Comparison of ENCODE assay signal across 22 cellular contexts in the genomic region with DNA sequence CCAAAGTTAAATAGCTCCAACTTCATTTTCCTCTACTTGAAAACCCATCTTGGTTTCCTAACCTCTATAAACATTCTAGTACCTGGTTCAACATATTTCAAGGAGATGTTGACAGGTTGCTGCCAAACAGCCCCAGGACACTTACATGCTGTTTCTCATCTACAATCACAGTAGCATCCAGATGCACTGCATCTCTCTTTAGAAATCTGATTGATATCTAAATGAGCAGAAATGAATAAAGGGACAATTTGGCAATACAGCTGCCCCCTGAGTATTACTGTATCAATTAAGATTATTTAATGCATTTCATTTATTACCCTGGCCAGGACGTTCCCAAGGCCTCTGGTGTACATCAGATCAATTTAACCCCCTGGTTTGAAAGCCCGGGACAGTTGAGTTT.
A peak's percentile ranks its signal among the peaks of the same experiment; 100 is the strongest.
DNase-seq lines count a peak whose midpoint lies in the region; ATAC-seq, FAIRE-seq and TF ChIP-seq lines count a peak whose summit lies in the region.
"Had no signal": no experiment of that assay in that cellular context is flagged by ENCODE, and none has a peak within 500 bp of the region (broad histone marks: within the 10 kb centered on the region; RNA-seq: fewer than 3 reads in every experiment).

No MANE protein-coding gene starts in this region.

- H3K79me2 ChIP-seq in OCI-LY3 (ENCODE audit: low read length) (no peaks in the 10 kb centered on the region), neural cell (replicated peaks; ENCODE audit: insufficient read depth, low read length) (no peaks in the 10 kb centered on the region)

- FAIRE-seq in GM12892 (lab: Jason Lieb, UNC), result peak; percentile 68
- FAIRE-seq: A204.1, G401.6, GM18507, H54 had no signal

- peak; percentile 14 for DNase-seq in BE2C
- no peak for DNase-seq in GM12892 (ENCODE audit: insufficient read length)
- DNase-seq in activated CD4-positive, CD25-positive, alpha-beta regulatory T cell treated with anti-CD3 and anti-CD28 coated beads, Interleukin-2, amount 50 U/mL, for 72 hours, result no peak
- no peak for DNase-seq in AG20443 (ENCODE audit: low spot score)
- DNase-seq in upper lobe of left lung, result no peak
- DNase-seq: ACHN; AML-193; CD4-positive, alpha-beta memory T cell; DMS53; DND-41; HCEC 1CT; IMR-90 had no signal

- H3K36me3 ChIP-seq in BE2C (no peaks in the 10 kb centered on the region), OCI-LY3 (replicated peaks; ENCODE audit: low read depth, low read length) (no peaks in the 10 kb centered on the region), neural cell (ENCODE audit: insufficient read depth, low read length) (no peaks in the 10 kb centered on the region), upper lobe of left lung (no peaks in the 10 kb centered on the region)
- H3K36me3 ChIP-seq: BLaER1 had no signal

- TF ChIP-seq CTCF in BE2C (IDR thresholded peaks at IDR 0.05; ENCODE audit: low read depth, low read length), result no peak
- no peak for TF ChIP-seq CTCF in OCI-LY3 (IDR thresholded peaks at IDR 0.05; ENCODE audit: low read depth, low read length)
- no peak for TF ChIP-seq CTCF in neural cell (IDR thresholded peaks at IDR 0.05; ENCODE audit: poor library complexity, severe bottlenecking)
- TF ChIP-seq CTCF in upper lobe of left lung (IDR thresholded peaks at IDR 0.05), result no peak

- H3K27me3 ChIP-seq in BE2C, result no peaks in the 10 kb centered on the region
- H3K27me3 ChIP-seq in OCI-LY3 (ENCODE audit: low read depth, low read length), result no peaks in the 10 kb centered on the region
- H3K27me3 ChIP-seq in neural cell (ENCODE audit: insufficient read depth, low read depth, low read length), result no peaks in the 10 kb centered on the region
- H3K27me3 ChIP-seq in upper lobe of left lung, result no peaks in the 10 kb centered on the region
- H3K27me3 ChIP-seq: BLaER1 had no signal

- H3F3A ChIP-seq in neural cell (ENCODE audit: insufficient read depth, low read length, poor library complexity, severe bottlenecking), result no peaks in the 10 kb centered on the region

- no peak overlapping the region for H3K27ac ChIP-seq in OCI-LY3 (ENCODE audit: low read length)
- no peak overlapping the region for H3K27ac ChIP-seq in neural cell (ENCODE audit: low read length)
- H3K27ac ChIP-seq in upper lobe of left lung, result no peak overlapping the region
- H3K27ac ChIP-seq: BLaER1, HL-60 had no signal

- H3K4me2 ChIP-seq in OCI-LY3 (ENCODE audit: low read length) (peak overlapping the region; percentile 47), neural cell (ENCODE audit: low read length) (no peak overlapping the region)
- H3K4me2 ChIP-seq: BLaER1, GM23338 had no signal

- no peak for ATAC-seq in upper lobe of left lung (ENCODE audit: low FRiP score in 2 of 2)
- ATAC-seq: GM23338, K562 had no signal

- 84 to 88% methylated on average over 2 of the region's 2 CpGs for WGBS in upper lobe of left lung, 2 donors

- peak; percentile 90 for TF ChIP-seq EP300 in neural cell (conservative IDR thresholded peaks at IDR 0.05; ENCODE audit: poor library complexity, severe bottlenecking)
- no peak for TF ChIP-seq EP300 in upper lobe of left lung (IDR thresholded peaks at IDR 0.05)

- H2AFZ ChIP-seq in OCI-LY3 (ENCODE audit: low read depth, low read length) (0 out of 2 replicates have a peak overlapping the region, but pooled peaks have one; percentile 88), neural cell (ENCODE audit: low read depth, low read length) (no peak overlapping the region)
- H2AFZ ChIP-seq: GM23338 had no signal

- H3K9me3 ChIP-seq in BE2C (no peaks in the 10 kb centered on the region), OCI-LY3 (ENCODE audit: insufficient read depth, low read length) (no peaks in the 10 kb centered on the region), neural cell (ENCODE audit: low read length) (no peaks in the 10 kb centered on the region), upper lobe of left lung (no peaks in the 10 kb centered on the region)
- H3K9me3 ChIP-seq: BLaER1 had no signal

- H3K4me3 ChIP-seq in BE2C (ENCODE audit: low read depth, low read length), result no peak overlapping the region
- no peak overlapping the region for H3K4me3 ChIP-seq in OCI-LY3 (ENCODE audit: low read length)
- no peak overlapping the region for H3K4me3 ChIP-seq in neural cell (ENCODE audit: low read length)
- no peak overlapping the region for H3K4me3 ChIP-seq in upper lobe of left lung
- H3K4me3 ChIP-seq: BLaER1, GM23338, K562 had no signal

- no peak for TF ChIP-seq RAD21 in neural cell (conservative IDR thresholded peaks at IDR 0.05)

- H4K20me1 ChIP-seq in OCI-LY3 (ENCODE audit: insufficient read depth, low read length), result no peaks in the 10 kb centered on the region
- no peaks in the 10 kb centered on the region for H4K20me1 ChIP-seq in neural cell (ENCODE audit: insufficient read depth)
- H4K20me1 ChIP-seq: BLaER1 had no signal

- no peaks in the 10 kb centered on the region for H3K9me2 ChIP-seq in neural cell (ENCODE audit: insufficient read depth, low read length)

- H3K4me1 ChIP-seq in BE2C (peaks cover 32% of the 10 kb centered on the region), OCI-LY3 (ENCODE audit: low read length) (peaks cover 49% of the 10 kb centered on the region), upper lobe of left lung (peaks cover 0 to 12% (median 8%) of the 10 kb centered on the region in 4 donors)

- H3K9ac ChIP-seq in OCI-LY3 (ENCODE audit: low read length) (no peak overlapping the region), neural cell (ENCODE audit: low read length) (no peak overlapping the region)
- H3K9ac ChIP-seq: BLaER1 had no signal

- TF ChIP-seq POLR2A in GM12892 (IDR thresholded peaks at IDR 0.05; ENCODE audit: low read depth, low read length) (no peak), upper lobe of left lung (IDR thresholded peaks at IDR 0.05) (no peak)

TF ChIP-seq in neural cell, 6 proteins besides CTCF, POLR2A, EP300 and RAD21:
- TF ChIP-seq, protein P1, sequence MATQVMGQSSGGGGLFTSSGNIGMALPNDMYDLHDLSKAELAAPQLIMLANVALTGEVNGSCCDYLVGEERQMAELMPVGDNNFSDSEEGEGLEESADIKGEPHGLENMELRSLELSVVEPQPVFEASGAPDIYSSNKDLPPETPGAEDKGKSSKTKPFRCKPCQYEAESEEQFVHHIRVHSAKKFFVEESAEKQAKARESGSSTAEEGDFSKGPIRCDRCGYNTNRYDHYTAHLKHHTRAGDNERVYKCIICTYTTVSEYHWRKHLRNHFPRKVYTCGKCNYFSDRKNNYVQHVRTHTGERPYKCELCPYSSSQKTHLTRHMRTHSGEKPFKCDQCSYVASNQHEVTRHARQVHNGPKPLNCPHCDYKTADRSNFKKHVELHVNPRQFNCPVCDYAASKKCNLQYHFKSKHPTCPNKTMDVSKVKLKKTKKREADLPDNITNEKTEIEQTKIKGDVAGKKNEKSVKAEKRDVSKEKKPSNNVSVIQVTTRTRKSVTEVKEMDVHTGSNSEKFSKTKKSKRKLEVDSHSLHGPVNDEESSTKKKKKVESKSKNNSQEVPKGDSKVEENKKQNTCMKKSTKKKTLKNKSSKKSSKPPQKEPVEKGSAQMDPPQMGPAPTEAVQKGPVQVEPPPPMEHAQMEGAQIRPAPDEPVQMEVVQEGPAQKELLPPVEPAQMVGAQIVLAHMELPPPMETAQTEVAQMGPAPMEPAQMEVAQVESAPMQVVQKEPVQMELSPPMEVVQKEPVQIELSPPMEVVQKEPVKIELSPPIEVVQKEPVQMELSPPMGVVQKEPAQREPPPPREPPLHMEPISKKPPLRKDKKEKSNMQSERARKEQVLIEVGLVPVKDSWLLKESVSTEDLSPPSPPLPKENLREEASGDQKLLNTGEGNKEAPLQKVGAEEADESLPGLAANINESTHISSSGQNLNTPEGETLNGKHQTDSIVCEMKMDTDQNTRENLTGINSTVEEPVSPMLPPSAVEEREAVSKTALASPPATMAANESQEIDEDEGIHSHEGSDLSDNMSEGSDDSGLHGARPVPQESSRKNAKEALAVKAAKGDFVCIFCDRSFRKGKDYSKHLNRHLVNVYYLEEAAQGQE (IDR thresholded peaks at IDR 0.05; ENCODE audit: borderline replicate concordance), result peak; percentile 33
- TF ChIP-seq SMC3 (conservative IDR thresholded peaks at IDR 0.05; ENCODE audit: poor library complexity) (no peak), EZH2 (IDR thresholded peaks at IDR 0.05; ENCODE audit: borderline replicate concordance, insufficient read depth, low read length, poor library complexity, severe bottlenecking) (no peak), MXI1 (conservative IDR thresholded peaks at IDR 0.05; ENCODE audit: poor library complexity, severe bottlenecking) (no peak), TAF1 (IDR thresholded peaks at IDR 0.05; ENCODE audit: low read depth) (no peak), POLR2AphosphoS5 (IDR thresholded peaks at IDR 0.05) (peak; percentile 78)
